In genomic region chr17:8210761-8211458, GRCh38 we compare ENCODE assay signal across 1 cellular context.
TF ChIP-seq lines count a peak whose summit lies in the region.

No MANE protein-coding gene starts in this region.

TF ChIP-seq in K562, 482 proteins besides CTCF, POLR2A, EP300 and RAD21:
- TF ChIP-seq ATF1 (CRISPR knock-in tag; IDR thresholded peaks at IDR 0.05): no peak
- TF ChIP-seq ATF1 (tag; IDR thresholded peaks at IDR 0.05): peak; percentile 54
- no peak for TF ChIP-seq ZNF766 (CRISPR knock-in tag; conservative IDR thresholded peaks at IDR 0.05)
- TF ChIP-seq ZNF507 (tag; conservative IDR thresholded peaks at IDR 0.05): 0 out of 2 replicates have a peak, but pooled peaks have one; percentile 11
- peak; percentile 37; the same call in 1 of the 2 replicates for TF ChIP-seq L3MBTL2 (IDR thresholded peaks at IDR 0.05)
- TF ChIP-seq POLR2H (tag; IDR thresholded peaks at IDR 0.05; ENCODE audit: low read depth): 0 out of 2 replicates have a peak, but pooled peaks have one; percentile 53
- TF ChIP-seq SMARCA4 (IDR thresholded peaks at IDR 0.05): 0 out of 2 replicates have a peak, but pooled peaks have one; percentile 19
- TF ChIP-seq SMARCA5 (IDR thresholded peaks at IDR 0.05): 0 out of 2 replicates have a peak, but pooled peaks have one; percentile 10
- TF ChIP-seq, protein P1, sequence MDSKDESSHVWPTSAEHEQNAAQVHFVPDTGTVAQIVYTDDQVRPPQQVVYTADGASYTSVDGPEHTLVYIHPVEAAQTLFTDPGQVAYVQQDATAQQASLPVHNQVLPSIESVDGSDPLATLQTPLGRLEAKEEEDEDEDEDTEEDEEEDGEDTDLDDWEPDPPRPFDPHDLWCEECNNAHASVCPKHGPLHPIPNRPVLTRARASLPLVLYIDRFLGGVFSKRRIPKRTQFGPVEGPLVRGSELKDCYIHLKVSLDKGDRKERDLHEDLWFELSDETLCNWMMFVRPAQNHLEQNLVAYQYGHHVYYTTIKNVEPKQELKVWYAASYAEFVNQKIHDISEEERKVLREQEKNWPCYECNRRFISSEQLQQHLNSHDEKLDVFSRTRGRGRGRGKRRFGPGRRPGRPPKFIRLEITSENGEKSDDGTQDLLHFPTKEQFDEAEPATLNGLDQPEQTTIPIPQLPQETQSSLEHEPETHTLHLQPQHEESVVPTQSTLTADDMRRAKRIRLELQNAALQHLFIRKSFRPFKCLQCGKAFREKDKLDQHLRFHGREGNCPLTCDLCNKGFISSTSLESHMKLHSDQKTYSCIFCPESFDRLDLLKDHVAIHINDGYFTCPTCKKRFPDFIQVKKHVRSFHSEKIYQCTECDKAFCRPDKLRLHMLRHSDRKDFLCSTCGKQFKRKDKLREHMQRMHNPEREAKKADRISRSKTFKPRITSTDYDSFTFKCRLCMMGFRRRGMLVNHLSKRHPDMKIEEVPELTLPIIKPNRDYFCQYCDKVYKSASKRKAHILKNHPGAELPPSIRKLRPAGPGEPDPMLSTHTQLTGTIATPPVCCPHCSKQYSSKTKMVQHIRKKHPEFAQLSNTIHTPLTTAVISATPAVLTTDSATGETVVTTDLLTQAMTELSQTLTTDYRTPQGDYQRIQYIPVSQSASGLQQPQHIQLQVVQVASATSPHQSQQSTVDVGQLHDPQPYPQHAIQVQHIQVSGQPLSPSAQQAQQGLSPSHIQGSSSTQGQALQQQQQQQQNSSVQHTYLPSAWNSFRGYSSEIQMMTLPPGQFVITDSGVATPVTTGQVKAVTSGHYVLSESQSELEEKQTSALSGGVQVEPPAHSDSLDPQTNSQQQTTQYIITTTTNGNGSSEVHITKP (IDR thresholded peaks at IDR 0.05; ENCODE audit: partially characterized antibody): peak; percentile 67
- TF ChIP-seq SRF (CRISPR knock-in tag; IDR thresholded peaks at IDR 0.05): 0 out of 4 replicates have a peak, but pooled peaks of 1 of the 2 experiments have one; percentile 18
- 0 out of 2 replicates have a peak, but pooled peaks have one; percentile 24 for TF ChIP-seq DPF2 (IDR thresholded peaks at IDR 0.05)
- no peak for TF ChIP-seq ZNF444 (CRISPR knock-in tag; IDR thresholded peaks at IDR 0.05)
- TF ChIP-seq MCM5 (IDR thresholded peaks at IDR 0.05; ENCODE audit: low read depth): no peak
- TF ChIP-seq ZNF197 (CRISPR knock-in tag; IDR thresholded peaks at IDR 0.05; ENCODE audit: low read depth): no peak
TF ChIP-seq in K562: peak in this region for 9.
